ENCODE assay signal across 11 cellular contexts in genomic region chr2:238337846-238338245, GRCh38.
"Had no signal": no experiment of that assay in that cellular context is flagged by ENCODE, and none has a peak within 500 bp of the region (broad histone marks: within the 10 kb centered on the region; RNA-seq: fewer than 3 reads in every experiment).

No MANE protein-coding gene starts in this region.

- H3K9ac ChIP-seq: KMS-11 had no signal

- H2AFZ ChIP-seq: GM23338 had no signal

- H3K4me2 ChIP-seq: GM23338, KMS-11 had no signal

- H3K27ac Mint-ChIP-seq: GM23338, HFFc6 had no signal

- FAIRE-seq: H1, H54, HTR-8/SVneo had no signal

- ATAC-seq: GM23338 had no signal

- H3K27ac ChIP-seq: KMS-11 had no signal

- DNase-seq: H9, HCEC 1CT, HFFc6, IMR-90, Kasumi-1, KBM-7 had no signal

- H3K4me3 Mint-ChIP-seq: GM23338, H9, HFFc6 had no signal

- H3K4me3 ChIP-seq: GM23338 had no signal

- H3K4me1 Mint-ChIP-seq: GM23338 had no signal

- H3K9me3 Mint-ChIP-seq: GM23338, H9, HFFc6 had no signal
